In genomic region chr2:197432527-197432926, GRCh38 we compare ENCODE assay signal across 7 cellular contexts. TPM values are rescaled to one million over a fixed set of nuclear protein-coding genes. Genes with fewer than 3 reads are reported as not detected.
A peak's percentile ranks its signal among the peaks of the same experiment; 100 is the strongest.
DNase-seq lines count a peak whose midpoint lies in the region; ATAC-seq and TF ChIP-seq lines count a peak whose summit lies in the region.
"Not testable (repeated sequence)": the region's sequence is repeated elsewhere in the genome, so short reads cannot be mapped to it uniquely, and the experiment has no call there.

No MANE protein-coding gene starts in this region.

- not testable (repeated sequence) for TF ChIP-seq CTCF in GM06990 (IDR thresholded peaks at IDR 0.05; ENCODE audit: insufficient read depth, low read length, poor library complexity, severe bottlenecking); ascending aorta (IDR thresholded peaks at IDR 0.05); epithelial cell of proximal tubule (conservative IDR thresholded peaks at IDR 0.05; ENCODE audit: low read depth, low read length); retinal pigment epithelial cell (conservative IDR thresholded peaks at IDR 0.05; ENCODE audit: low read depth, low read length)

- H3K79me2 ChIP-seq in mesendoderm (ENCODE audit: control insufficient read depth, insufficient read depth, low read length), result peaks cover 71% of the 10 kb centered on the region

- H4K5ac ChIP-seq in mesendoderm (ENCODE audit: low read length), result not testable (repeated sequence)

- peaks cover 0 to 48% of the 10 kb centered on the region in 2 donors for H3K4me1 ChIP-seq in ascending aorta
- H3K4me1 ChIP-seq in mesendoderm (ENCODE audit: control insufficient read depth, low read depth, low read length), result not testable (repeated sequence)

- not testable (repeated sequence) for H3K23ac ChIP-seq in mesendoderm (ENCODE audit: low read length)

- no CpG with 5 or more reads among the region's 6 CpGs for WGBS in mesendoderm (ENCODE audit: extremely low coverage, insufficient coverage, low lambda C conversion rate)

- not testable (repeated sequence) for H3K36me3 ChIP-seq in GM06990 (ENCODE audit: control insufficient read depth, insufficient read depth, low read length); mesendoderm (ENCODE audit: control insufficient read depth, insufficient read depth, low read length)
- H3K36me3 ChIP-seq in MG63, result peaks cover 15% of the 10 kb centered on the region
- H3K36me3 ChIP-seq in ascending aorta, result peaks cover 0 to 11% of the 10 kb centered on the region in 2 donors

- not testable (repeated sequence) for H2BK5ac ChIP-seq in mesendoderm (ENCODE audit: low read length)

- H2BK15ac ChIP-seq in mesendoderm (replicated peaks; ENCODE audit: low read depth), result not testable (repeated sequence)

- H2AK5ac ChIP-seq in mesendoderm (ENCODE audit: low read length), result not testable (repeated sequence)

- H3K27me3 Mint-ChIP-seq in activated CD4-positive, alpha-beta T cell treated with anti-CD3 and anti-CD28 coated beads for 36 hours, result not testable (repeated sequence)

- peaks cover 36% of the 10 kb centered on the region for H3K36me3 Mint-ChIP-seq in activated CD4-positive, alpha-beta T cell treated with anti-CD3 and anti-CD28 coated beads for 36 hours (ENCODE audit: low read depth)

- peak overlapping the region; percentile 60 for H3K27ac Mint-ChIP-seq in activated CD4-positive, alpha-beta T cell treated with anti-CD3 and anti-CD28 coated beads for 36 hours

- H3K9me3 Mint-ChIP-seq in activated CD4-positive, alpha-beta T cell treated with anti-CD3 and anti-CD28 coated beads for 36 hours (ENCODE audit: low read depth), result not testable (repeated sequence)

- not testable (repeated sequence) for H3K79me1 ChIP-seq in mesendoderm (ENCODE audit: low read length)

- peak overlapping the region; percentile 98 for H3K4me3 Mint-ChIP-seq in activated CD4-positive, alpha-beta T cell treated with anti-CD3 and anti-CD28 coated beads for 36 hours

- H3K9ac ChIP-seq in mesendoderm (ENCODE audit: low read length), result not testable (repeated sequence)

- peak overlapping the region; percentile 47 for H3K56ac ChIP-seq in mesendoderm (ENCODE audit: low read length)

- not testable (repeated sequence) for H3K4me2 ChIP-seq in mesendoderm (ENCODE audit: low read length)

- H3K27ac ChIP-seq in ascending aorta, result peak overlapping the region in 1 of 2 donors; percentile 7
- not testable (repeated sequence) for H3K27ac ChIP-seq in mesendoderm (ENCODE audit: low read depth, low read length)

- not testable (repeated sequence) for H3K18ac ChIP-seq in mesendoderm (ENCODE audit: low read length)

- not testable (repeated sequence) for H3K4ac ChIP-seq in mesendoderm (ENCODE audit: low read depth, low read length)

- H3K4me1 Mint-ChIP-seq in activated CD4-positive, alpha-beta T cell treated with anti-CD3 and anti-CD28 coated beads for 36 hours, result peaks cover 62% of the 10 kb centered on the region

- H2BK120ac ChIP-seq in mesendoderm (ENCODE audit: low read depth, low read length), result not testable (repeated sequence)

- not testable (repeated sequence) for ATAC-seq in activated CD4-positive, alpha-beta T cell treated with anti-CD3 and anti-CD28 coated beads for 36 hours

- H3K9me3 ChIP-seq in MG63, ascending aorta: not testable (repeated sequence)

- POLR2A ChIA-PET in activated CD4-positive, alpha-beta T cell treated with anti-CD3 and anti-CD28 coated beads for 36 hours (lab: Charles Lee), result interaction anchor here (0.6 kb wide), 1 partner anchor 108 kb away, joined by 3 read pairs; no protein-coding TSS in a partner anchor

- H4K8ac ChIP-seq in mesendoderm (ENCODE audit: low read depth, low read length), result not testable (repeated sequence)

- CTCF ChIA-PET in activated CD4-positive, alpha-beta T cell treated with anti-CD3 and anti-CD28 coated beads for 36 hours (lab: Charles Lee), result interaction anchor here (0.6 to 1.6 kb wide), 3 partner anchors 17 to 58 kb away, joined by 3 read pairs; no protein-coding TSS in a partner anchor

- H3K4me3 ChIP-seq in GM06990 (replicated peaks; ENCODE audit: low read depth, low read length) (peak overlapping the region; percentile 96), MG63 (peak overlapping the region; percentile 98), ascending aorta (peak overlapping the region; percentile 87 to 100), epithelial cell of proximal tubule (ENCODE audit: low read depth, low read length) (peak overlapping the region; percentile 100), retinal pigment epithelial cell (ENCODE audit: low read length) (peak overlapping the region; percentile 5)
- H3K4me3 ChIP-seq in mesendoderm (ENCODE audit: low read length), result not testable (repeated sequence)

- H3K27me3 ChIP-seq in GM06990 (replicated peaks; ENCODE audit: control insufficient read depth, insufficient read depth, low read length); MG63; ascending aorta; mesendoderm (ENCODE audit: insufficient read depth, low read length, poor library complexity): not testable (repeated sequence)

- DNase-seq in GM06990 (ENCODE audit: extremely low read depth, insufficient read length); MG63; activated CD4-positive, alpha-beta T cell treated with anti-CD3 and anti-CD28 coated beads for 36 hours; ascending aorta (ENCODE audit: low spot score in 2 of 2); epithelial cell of proximal tubule (ENCODE audit: low read depth); mesendoderm; retinal pigment epithelial cell (ENCODE audit: low read depth): not testable (repeated sequence)

- intact Hi-C loops in activated CD4-positive, alpha-beta T cell treated with anti-CD3 and anti-CD28 coated beads for 36 hours (cut with DNase I, micrococcal nuclease), result loop anchor here (5.0 to 10.0 kb wide), 6 partner anchors 125 to 1268 kb away; partner anchors contain the start of genes MARS2 (in 1 of the 2) and PGAP1 (in 1 of the 2)
- intact Hi-C loops in ascending aorta (cut with DNase I), result loop anchor here (5.0 to 10.0 kb wide), 3 partner anchors 342 to 798 kb away; partner anchors contain the start of genes CCDC150 and PGAP1

RNA-seq across cellular contexts. Expression of gene SF3B1, which starts 2.3 kb away (rescaled TPM):
- 122 and 337 TPM in 2 replicates for total RNA-seq in MG63 (2014; rRNA removed; shearing (Covaris generic); ENCODE audit: low replicate concordance)
- total RNA-seq in activated CD4-positive, alpha-beta T cell treated with anti-CD3 and anti-CD28 coated beads for 36 hours, result 100 to 1,000 TPM; 262 to 277 TPM
- 88.6 TPM for total RNA-seq in ascending aorta
- total RNA-seq in epithelial cell of proximal tubule, result 125 and 135 TPM in 2 replicates
- polyA plus RNA-seq in mesendoderm (2013, experiment 1 of 2), result 212 TPM
- 221 TPM for polyA plus RNA-seq in mesendoderm (2013, experiment 2 of 2)

RNA-seq across cellular contexts. Expression of gene COQ10B, which starts 20.8 kb away (rescaled TPM):
- 28.5 and 41.3 TPM in 2 replicates for total RNA-seq in MG63 (2014; rRNA removed; shearing (Covaris generic); ENCODE audit: low replicate concordance)
- 10 to 100 TPM in 1 of 2 experiments, 1 to 10 TPM in 1; 9.7 to 13.3 TPM for total RNA-seq in activated CD4-positive, alpha-beta T cell treated with anti-CD3 and anti-CD28 coated beads for 36 hours
- 6.0 TPM for total RNA-seq in ascending aorta
- 16.7 and 17.9 TPM in 2 replicates for total RNA-seq in epithelial cell of proximal tubule
- polyA plus RNA-seq in mesendoderm (2013, experiment 1 of 2), result 11.6 TPM
- polyA plus RNA-seq in mesendoderm (2013, experiment 2 of 2), result 11.5 TPM
